ENCODE assay signal across 1 cellular context in genomic region chr16:3850544-3850899, GRCh38.
TF ChIP-seq lines count a peak whose summit lies in the region.

No MANE protein-coding gene starts in this region.

TF ChIP-seq in HepG2, 621 proteins besides CTCF, POLR2A, EP300 and RAD21:
- TF ChIP-seq GLI4 (CRISPR knock-in tag; IDR thresholded peaks at IDR 0.05; ENCODE audit: borderline replicate concordance) = no peak
- no peak for TF ChIP-seq ONECUT2 (CRISPR knock-in tag; IDR thresholded peaks at IDR 0.05)
- no peak for TF ChIP-seq ZNF674 (CRISPR knock-in tag; IDR thresholded peaks at IDR 0.05; ENCODE audit: low read depth)
- TF ChIP-seq FOXC1 (CRISPR knock-in tag; IDR thresholded peaks at IDR 0.05; ENCODE audit: borderline replicate concordance) = no peak
- no peak for TF ChIP-seq ZNF354B (CRISPR knock-in tag; IDR thresholded peaks at IDR 0.05)
- TF ChIP-seq ZNF557 (CRISPR knock-in tag; IDR thresholded peaks at IDR 0.05) = no peak
- no peak for TF ChIP-seq ZSCAN25 (CRISPR knock-in tag; IDR thresholded peaks at IDR 0.05)
